Comparison of ENCODE assay signal across 8 cellular contexts in genomic region chr3:160754855-160755747, GRCh38. TPM values are rescaled to one million over a fixed set of nuclear protein-coding genes. Genes with fewer than 3 reads are reported as not detected.
A peak's percentile ranks its signal among the peaks of the same experiment; 100 is the strongest.
DNase-seq lines count a peak whose midpoint lies in the region; ATAC-seq and TF ChIP-seq lines count a peak whose summit lies in the region.

No MANE protein-coding gene starts in this region.

- TF ChIP-seq CTCF in PC-9 (conservative IDR thresholded peaks at IDR 0.05), result no peak

- H3K79me2 ChIP-seq in PC-9 (ENCODE audit: low read depth), result no peaks in the 10 kb centered on the region

- H3K4me3 ChIP-seq in Jurkat, Clone E6-1 (ENCODE audit: low read length), result peak overlapping the region; percentile 77
- peak overlapping the region; percentile 71 for H3K4me3 ChIP-seq in PC-9
- peak overlapping the region; percentile 82 for H3K4me3 ChIP-seq in esophagus (ENCODE audit: low read depth in 1 of 2, low read length in 2 of 2)
- peak overlapping the region; percentile 88 to 98 for H3K4me3 ChIP-seq in muscle layer of colon (ENCODE audit: low read depth in 1 of 2, low read length in 2 of 2)

- no peaks in the 10 kb centered on the region for H3K9me3 Mint-ChIP-seq in activated T-cell treated with anti-CD3 and anti-CD28 coated beads, Interleukin-2, amount 50 U/mL, for 4 hours

- no peaks in the 10 kb centered on the region for H3K36me3 ChIP-seq in PC-9 (ENCODE audit: low read depth)
- no peaks in the 10 kb centered on the region for H3K36me3 ChIP-seq in esophagus (ENCODE audit: control insufficient read depth in 2 of 2, insufficient read depth in 2 of 2, low read length in 1 of 2)
- no peaks in the 10 kb centered on the region for H3K36me3 ChIP-seq in muscle layer of colon (ENCODE audit: insufficient read depth, low read length)

- BruUV-seq in PC-9 (replicated peaks; lab: Mats Ljungman, UMichigan), result TSS peak; percentile 86

- peak overlapping the region; percentile 93 for H3K4me3 Mint-ChIP-seq in activated T-cell treated with anti-CD3 and anti-CD28 coated beads, Interleukin-2, amount 50 U/mL, for 4 hours

- H3K4me1 ChIP-seq in PC-9 (replicated peaks; ENCODE audit: insufficient read depth) (peaks cover 23% of the 10 kb centered on the region), esophagus (ENCODE audit: control insufficient read depth in 2 of 2, insufficient read depth in 2 of 2, low read length in 1 of 2) (peaks cover 0 to 9% of the 10 kb centered on the region in 2 donors), muscle layer of colon (ENCODE audit: insufficient read depth, low read length) (peaks cover 26% of the 10 kb centered on the region)

- peak overlapping the region; percentile 99 for H2AFZ ChIP-seq in PC-9

- CTCF ChIA-PET in PC-9 (lab: Charles Lee), result interaction anchor here (0.6 to 0.7 kb wide), 2 partner anchors 454 to 1099 kb away, joined by 3 to 4 read pairs; no protein-coding TSS in a partner anchor

- H3K9me3 ChIP-seq in PC-9 (ENCODE audit: insufficient read depth, low read depth), result no peaks in the 10 kb centered on the region
- H3K9me3 ChIP-seq in esophagus (ENCODE audit: control insufficient read depth in 2 of 2, insufficient read depth in 1 of 2, low read depth in 1 of 2, low read length in 1 of 2), result no peaks in the 10 kb centered on the region
- H3K9me3 ChIP-seq in muscle layer of colon (ENCODE audit: low read length), result no peaks in the 10 kb centered on the region

- H3K9me2 ChIP-seq in PC-9 (ENCODE audit: insufficient read depth), result no peaks in the 10 kb centered on the region

- no peaks in the 10 kb centered on the region for H4K20me1 ChIP-seq in PC-9 (ENCODE audit: insufficient read depth)

- peaks cover 27% of the 10 kb centered on the region for H3K4me1 Mint-ChIP-seq in activated T-cell treated with anti-CD3 and anti-CD28 coated beads, Interleukin-2, amount 50 U/mL, for 4 hours (ENCODE audit: low read depth)

- peak; percentile 74 for DNase-seq in DMS53 treated with DMSO at 0.1 percent for 48 hours (lab: John Stamatoyannopoulos, UW; ENCODE audit: unreplicated experiment)
- peak; percentile 85 for DNase-seq in Jurkat, Clone E6-1 (ENCODE audit: low read depth, low spot score)
- DNase-seq in PC-9, result peak; percentile 82 to 92
- peak; percentile 88 for DNase-seq in activated T-cell treated with anti-CD3 and anti-CD28 coated beads, Interleukin-2, amount 50 U/mL, for 4 hours
- peak; percentile 91 for DNase-seq in stimulated activated CD8-positive, alpha-beta memory T cell treated with anti-CD3 and anti-CD28 coated beads, Interleukin-4, amount 100 ng/mL, for 48 hours

- no peaks in the 10 kb centered on the region for H3K36me3 Mint-ChIP-seq in activated T-cell treated with anti-CD3 and anti-CD28 coated beads, Interleukin-2, amount 50 U/mL, for 4 hours (ENCODE audit: insufficient read depth)

- peaks cover 2% of the 10 kb centered on the region; the same call in 1 of the 2 replicates for H3F3A ChIP-seq in PC-9 (ENCODE audit: insufficient read depth, low read depth)

- ATAC-seq in GM21723 (IDR thresholded peaks at IDR 0.05; ENCODE audit: unreplicated experiment), result peak; percentile 89
- peak; percentile 87 to 88 for ATAC-seq in activated T-cell treated with anti-CD3 and anti-CD28 coated beads, Interleukin-2, amount 50 U/mL, for 4 hours

- 0% methylated on average over 84 to 85 of the region's 85 CpGs for WGBS in esophagus, 2 donors

- intact Hi-C loops in PC-9 (cut with micrococcal nuclease; ENCODE audit: unreplicated experiment), result loop anchor here (1.0 to 2.0 kb wide), 4 partner anchors 30 to 190 kb away; partner anchors contain the start of genes ARL14 and KPNA4

- peaks cover 10% of the 10 kb centered on the region for H3K27me3 Mint-ChIP-seq in activated T-cell treated with anti-CD3 and anti-CD28 coated beads, Interleukin-2, amount 50 U/mL, for 4 hours (ENCODE audit: low read depth)

- POLR2A ChIA-PET in PC-9 (lab: Charles Lee; ENCODE audit: unreplicated experiment), result interaction anchor here (0.6 kb wide), 2 partner anchors 77 to 78 kb away, joined by 4 to 6 read pairs; partner anchors contain the start of gene ARL14

- H3K27ac ChIP-seq in PC-9 (peak overlapping the region; percentile 68), esophagus (ENCODE audit: low read depth in 2 of 2, low read length in 1 of 2) (peak overlapping the region; percentile 92 to 95), muscle layer of colon (ENCODE audit: low read depth, low read length) (peak overlapping the region; percentile 90)

- H3K9ac ChIP-seq in muscle layer of colon (ENCODE audit: low read length), result peak overlapping the region; percentile 65

- peak overlapping the region; percentile 90 for H3K4me2 ChIP-seq in PC-9

- H3K27me3 ChIP-seq in PC-9 (ENCODE audit: insufficient read depth, low read depth), result no peaks in the 10 kb centered on the region
- H3K27me3 ChIP-seq in esophagus (ENCODE audit: control insufficient read depth in 1 of 2, insufficient read depth in 2 of 2, low read length in 2 of 2), result no peaks in the 10 kb centered on the region
- no peaks in the 10 kb centered on the region for H3K27me3 ChIP-seq in muscle layer of colon (ENCODE audit: control insufficient read depth in 1 of 2, insufficient read depth in 2 of 2, low read length in 2 of 2)

RNA-seq across cellular contexts. Expression of gene PPM1L, which starts 0.9 kb away (rescaled TPM):
- 2.7 TPM for polyA plus RNA-seq in Jurkat, Clone E6-1 (2012; ENCODE audit: insufficient read depth, insufficient read length)
- 5.0 and 5.1 TPM in 2 replicates for total RNA-seq in PC-9 (2021)
- total RNA-seq in activated T-cell treated with anti-CD3 and anti-CD28 coated beads, Interleukin-2, amount 50 U/mL, for 4 hours, result 1 to 10 TPM; 1.8 to 2.5 (median 2.0) TPM
- 1 to 10 TPM; 2.7 to 3.0 TPM for polyA plus RNA-seq in esophagus

Comparison
In these comparisons a context has a peak if more than half of its experiments do, and no peak if none do; other contexts are left out.
1. Peak in every context shown above with its lines: DNase-seq, ATAC-seq, H3K4me3 ChIP-seq and H3K27ac ChIP-seq.